In genomic region chr6:43768506-43768860, GRCh38 we compare ENCODE assay signal across 27 cellular contexts. TPM values are rescaled to one million over a fixed set of nuclear protein-coding genes. Genes with fewer than 3 reads are reported as not detected.
DNase-seq lines count a peak whose midpoint lies in the region; ATAC-seq, FAIRE-seq and TF ChIP-seq lines count a peak whose summit lies in the region.
"Had no signal": no experiment of that assay in that cellular context is flagged by ENCODE, and none has a peak within 500 bp of the region (broad histone marks: within the 10 kb centered on the region; RNA-seq: fewer than 3 reads in every experiment).

No MANE protein-coding gene starts in this region.

- H4K20me1 ChIP-seq in H1 (replicated peaks in 1 of 2; ENCODE audit: control insufficient read depth in 1 of 2, insufficient read depth in 2 of 2, low read length in 2 of 2): peaks cover 0 to under 1% of the 10 kb centered on the region in 2 experiments

- 0 out of 2 replicates have a peak, but pooled peaks cover 2% of the 10 kb centered on the region for H3K79me1 ChIP-seq in H1 (ENCODE audit: low read depth, low read length)

- H3K18ac ChIP-seq in H1 (ENCODE audit: extremely low read depth, low read length): no peak overlapping the region

- no peak overlapping the region for H3K56ac ChIP-seq in H1 (replicated peaks; ENCODE audit: insufficient read length, low read depth, low read length)

- no peak for TF ChIP-seq RAD21 in H1 (IDR thresholded peaks at IDR 0.05 in 1 of 2, conservative IDR thresholded peaks at IDR 0.05 in 1 of 2; ENCODE audit: low read depth in 2 of 2, low read length in 2 of 2)

- no peak overlapping the region for H3K4me2 ChIP-seq in H1 (ENCODE audit: insufficient read depth in 1 of 2, low read depth in 2 of 2, low read length in 2 of 2)
- H3K4me2 ChIP-seq: GM23338 had no signal

- no peak for DNase-seq in heart left ventricle
- no peak for DNase-seq in Right ventricle myocardium superior
- DNase-seq in H1 (ENCODE audit: low read depth in 1 of 2, low spot score in 2 of 2): no peak
- no peak for DNase-seq in transverse colon
- no peak for DNase-seq in urothelium cell line (ENCODE audit: low spot score)
- no peak for DNase-seq in substantia nigra (lab: John Stamatoyannopoulos, UW)
- DNase-seq in activated CD4-positive, alpha-beta T cell treated with anti-CD3 and anti-CD28 coated beads for 4 hours: no peak
- DNase-seq: activated CD4-positive, alpha-beta memory T cell treated with anti-CD3 and anti-CD28 coated beads for 36 hours; activated CD4-positive, CD25-positive, alpha-beta regulatory T cell treated with anti-CD3 and anti-CD28 coated beads, Interleukin-2, amount 50 U/mL, for 72 hours; activated naive CD4-positive, alpha-beta T cell treated with Interleukin-2 at 50 U/mL for 16 hours; activated T-cell treated with anti-CD3 and anti-CD28 coated beads, Interleukin-2, amount 50 U/mL, for 72 hours; AML-193; KG1; naive thymus-derived CD8-positive, alpha-beta T cell; NCI-H1436; NCI-H2081; NCI-H2227 treated with DMSO at 0.1 percent for 48 hours; NCI-H526; PC-3; SHP77 treated with DMSO at 0.1 percent for 48 hours; stimulated activated naive CD4-positive, alpha-beta T cell had no signal

- H3K4me3 ChIP-seq in heart left ventricle: no peak overlapping the region
- H3K4me3 ChIP-seq in H1 (ENCODE audit: extremely low read depth in 1 of 4, insufficient read depth in 2 of 4, low read depth in 3 of 4, low read length in 4 of 4): no peak overlapping the region
- H3K4me3 ChIP-seq in muscle layer of duodenum (ENCODE audit: low read depth in 1 of 2, low read length in 2 of 2): no peak overlapping the region
- H3K4me3 ChIP-seq in transverse colon: no peak overlapping the region
- H3K4me3 ChIP-seq: body of pancreas, skin epidermis, testis had no signal

- in situ Hi-C loops in transverse colon (cut with MboI; ENCODE audit: low pct_ligation_motif_present in 1 of 4, low pct_unique_long_range_greater_than_20kb in 1 of 4, low sequenced_read_pairs in 3 of 4): loop anchor here (5.0 to 25.0 kb wide), 6 partner anchors 104 to 316 kb away; no protein-coding TSS in a partner anchor

- H3K23ac ChIP-seq in H1 (ENCODE audit: insufficient read length): no peak overlapping the region

- peaks cover 9% of the 10 kb centered on the region for H3K23me2 ChIP-seq in H1 (ENCODE audit: low read depth, low read length)

- no peak overlapping the region for H2AK5ac ChIP-seq in H1 (ENCODE audit: low read depth, low read length)

- H2BK120ac ChIP-seq in H1 (replicated peaks; ENCODE audit: low read depth, low read length): no peak overlapping the region

- FAIRE-seq in H1 (lab: Jason Lieb, UNC) (no peak), urothelium cell line (lab: Jason Lieb, UNC) (no peak)
- FAIRE-seq: A204.1 had no signal

- CTCF ChIA-PET in H1 (lab: Charles Lee; ENCODE audit: partially characterized antibody): interaction anchor here (0.6 to 4.6 kb wide), 60 partner anchors 9 to 313 kb away, joined by 3 to 88 read pairs (median 4); partner anchors contain the start of genes MRPS18A and RSPH9

- TF ChIP-seq CTCF in heart left ventricle (IDR thresholded peaks at IDR 0.05) (no peak), H1 (IDR thresholded peaks at IDR 0.05; ENCODE audit: control extremely low read depth in 1 of 3, insufficient read depth in 1 of 3, low read depth in 1 of 3, low read length in 3 of 3) (no peak), transverse colon (IDR thresholded peaks at IDR 0.05) (no peak)

- no peaks in the 10 kb centered on the region for H3K9me3 ChIP-seq in heart left ventricle
- no peaks in the 10 kb centered on the region for H3K9me3 ChIP-seq in H1 (ENCODE audit: insufficient read depth in 2 of 2, low read depth in 1 of 2, low read length in 1 of 2)
- H3K9me3 ChIP-seq in muscle layer of duodenum (ENCODE audit: control insufficient read depth in 1 of 2, low read length in 2 of 2): no peaks in the 10 kb centered on the region
- no peaks in the 10 kb centered on the region for H3K9me3 ChIP-seq in transverse colon
- H3K9me3 ChIP-seq: body of pancreas, testis had no signal

- POLR2A ChIA-PET in H1 (lab: Charles Lee; ENCODE audit: partially characterized antibody): interaction anchor here (1.2 to 4.2 kb wide), 7 partner anchors 10 to 182 kb away, joined by 4 to 38 read pairs (median 14); partner anchors contain the start of gene GTPBP2

- H3K9ac ChIP-seq in H1 (replicated peaks in 1 of 4; ENCODE audit: extremely low read depth in 1 of 4, low read depth in 3 of 4, low read length in 3 of 4): no peak overlapping the region

- no peak for ATAC-seq in heart left ventricle
- ATAC-seq in Right ventricle myocardium superior (ENCODE audit: poor library complexity): no peak
- ATAC-seq: activated T-cell treated with anti-CD3 and anti-CD28 coated beads, Interleukin-2, amount 50 U/mL, for 72 hours; body of pancreas; GM23338; naive thymus-derived CD8-positive, alpha-beta T cell; PC-3 had no signal

- no peak for TF ChIP-seq EP300 in H1 (IDR thresholded peaks at IDR 0.05; ENCODE audit: borderline replicate concordance in 1 of 2, low read depth in 2 of 2, low read length in 2 of 2)
- TF ChIP-seq EP300 in transverse colon (IDR thresholded peaks at IDR 0.05; ENCODE audit: low read depth): no peak

- H4K5ac ChIP-seq in H1 (ENCODE audit: insufficient read length, low read depth, low read length): no peak overlapping the region

- H2BK20ac ChIP-seq in H1 (ENCODE audit: low read length): no peak overlapping the region

- no peak overlapping the region for H2BK15ac ChIP-seq in H1 (ENCODE audit: low read length)

- H3K4ac ChIP-seq in H1 (replicated peaks; ENCODE audit: insufficient read length, low read depth, low read length): no peak overlapping the region

- H2BK12ac ChIP-seq in H1 (ENCODE audit: low read depth, low read length): 0 out of 2 replicates have a peak overlapping the region, but pooled peaks have one; percentile 39

- no peak overlapping the region for H4K8ac ChIP-seq in H1 (ENCODE audit: extremely low read depth, insufficient read depth, low read length)

- H3K4me1 ChIP-seq in heart left ventricle (peaks cover 0 to 30% (median 20%) of the 10 kb centered on the region in 12 donors), H1 (replicated peaks in 1 of 4; ENCODE audit: control insufficient read depth in 3 of 4, insufficient read depth in 4 of 4, low read length in 3 of 4) (peaks cover 3 to 25% (median 12%) of the 10 kb centered on the region in 4 experiments), muscle layer of duodenum (ENCODE audit: control insufficient read depth in 1 of 2, insufficient read depth in 2 of 2, low read length in 2 of 2) (peaks cover 7 to 30% of the 10 kb centered on the region in 2 donors), transverse colon (peaks cover 0 to 54% (median 38%) of the 10 kb centered on the region in 4 donors)

- H3K79me2 ChIP-seq in H1 (ENCODE audit: control insufficient read depth in 1 of 2, insufficient read depth in 2 of 2, low read length in 2 of 2): peaks cover 0 to 29% of the 10 kb centered on the region in 2 experiments; a peak in 2 of 4 replicates

- 38 to 85% (median 77%) methylated on average over 1 of the region's 1 CpG for WGBS in heart left ventricle, 4 donors
- whole genome bisulfite sequencing in H1 (ENCODE audit: extremely low coverage in 1 of 2, insufficient coverage in 1 of 2, insufficient read length in 1 of 2, insufficient replicate concordance in 2 of 2, low coverage in 1 of 2, low lambda C conversion rate in 2 of 2, missing lambda C conversion rate in 1 of 2), 2 experiments: 89% methylated on average over 1 of the region's 1 CpG; no CpG with 5 or more reads in 1 of the 2 experiments
- 56% methylated on average over 1 of the region's 1 CpG; no CpG with 5 or more reads in 1 of the 2 donors for WGBS in transverse colon (ENCODE audit: low coverage in 1 of 2), 2 donors

- peak overlapping the region in 8 of 12 donors; percentile 89 to 99 (median 96) for H3K27ac ChIP-seq in heart left ventricle
- no peak overlapping the region for H3K27ac ChIP-seq in H1 (ENCODE audit: low read depth, low read length)
- H3K27ac ChIP-seq in muscle layer of duodenum (ENCODE audit: low read length): peak overlapping the region; percentile 16
- peak overlapping the region in 3 of 4 donors; percentile 71 to 99 (median 96) for H3K27ac ChIP-seq in transverse colon
- no peak overlapping the region for H3K27ac ChIP-seq in substantia nigra (ENCODE audit: low read depth, low read length, poor library complexity, severe bottlenecking)

- H3K14ac ChIP-seq in H1 (ENCODE audit: insufficient read length): no peak overlapping the region

- H3K27me3 ChIP-seq in heart left ventricle (no peaks in the 10 kb centered on the region), H1 (replicated peaks in 1 of 4; ENCODE audit: control insufficient read depth in 3 of 4, extremely low read depth in 1 of 4, insufficient read depth in 3 of 4, low read length in 3 of 4) (peaks cover 0 to 7% (median 0%) of the 10 kb centered on the region in 4 experiments; a peak in 1 of 7 replicates), muscle layer of duodenum (ENCODE audit: low read depth, low read length) (no peaks in the 10 kb centered on the region), transverse colon (no peaks in the 10 kb centered on the region)
- H3K27me3 ChIP-seq: body of pancreas, testis had no signal

- intact Hi-C loops in heart left ventricle (cut with DNase I): loop anchor here in 8 of 10 donors (2.0 to 10.0 kb wide), 7 partner anchors 46 to 310 kb away; no protein-coding TSS in a partner anchor
- intact Hi-C loops in Right ventricle myocardium superior (cut with DNase I): loop anchor here (2.0 to 5.0 kb wide), 2 partner anchors 41 to 306 kb away; no protein-coding TSS in a partner anchor
- intact Hi-C loops in transverse colon (cut with DNase I; ENCODE audit: low total_unique reads): loop anchor here (5.0 kb wide), 1 partner anchor 384 kb away; no protein-coding TSS in a partner anchor

- no peak for TF ChIP-seq POLR2A in heart left ventricle (IDR thresholded peaks at IDR 0.05)
- TF ChIP-seq POLR2A in H1 (IDR thresholded peaks at IDR 0.05; ENCODE audit: control extremely low read depth in 1 of 2, low read depth in 2 of 2, low read length in 2 of 2): no peak
- TF ChIP-seq POLR2A in transverse colon (IDR thresholded peaks at IDR 0.05): no peak

- H3K36me3 ChIP-seq in heart left ventricle (no peaks in the 10 kb centered on the region), H1 (ENCODE audit: control insufficient read depth in 2 of 4, insufficient read depth in 4 of 4, low read length in 3 of 4) (no peaks in the 10 kb centered on the region), muscle layer of duodenum (ENCODE audit: control insufficient read depth in 1 of 2, insufficient read depth in 2 of 2, low read length in 2 of 2) (no peaks in the 10 kb centered on the region), transverse colon (no peaks in the 10 kb centered on the region)

- no peak overlapping the region for H2AFZ ChIP-seq in H1 (ENCODE audit: low read length)
- H2AFZ ChIP-seq: GM23338 had no signal

- H2BK5ac ChIP-seq in H1 (ENCODE audit: low read depth, low read length): no peak overlapping the region

- H4K91ac ChIP-seq in H1 (replicated peaks; ENCODE audit: insufficient read length, low read length): no peak overlapping the region

RNA-seq across cellular contexts. Expression of gene VEGFA, which starts 1.5 kb away (rescaled TPM):
- 100 to 1,000 TPM in 7 of 9 donors, 10 to 100 TPM in 2; 83.0 to 238 (median 171) TPM for total RNA-seq in heart left ventricle
- 100 to 1,000 TPM; 139 to 254 TPM for polyA plus RNA-seq in heart left ventricle
- total RNA-seq in Right ventricle myocardium superior: 230 TPM
- total RNA-seq in H1 (2021; fragmentation: NEBNext Ultra II Directional; extraction: Animal tissue kit (Norgen Biotek cat#: 25700)): 40.7 and 42.2 TPM in 2 replicates
- polyA plus RNA-seq in H1 (2011; rRNA removed): 58.5 and 78.3 TPM in 2 replicates
- polyA plus RNA-seq in H1 (2011; cell fraction: cytosol; rRNA removed): 91.7 TPM
- polyA plus RNA-seq in H1 (2011; cell fraction: nucleus; rRNA removed): 197 TPM
- polyA plus RNA-seq in H1 (2012, experiment 1 of 2): 39.9 to 45.4 TPM (median 43.0 TPM) in 4 replicates
- 28.1 TPM for polyA plus RNA-seq in H1 (2012, experiment 2 of 2)
- polyA plus RNA-seq in H1 (2013, experiment 1 of 2): 33.6 TPM
- polyA plus RNA-seq in H1 (2013, experiment 2 of 2): 37.0 TPM
- polyA minus RNA-seq in H1 (2011; rRNA and poly(A)+ RNA removed): 167 and 198 TPM in 2 replicates
- 42.9 TPM for polyA minus RNA-seq in H1 (2011; cell fraction: cytosol; rRNA and poly(A)+ RNA removed)
- 91.6 TPM for polyA minus RNA-seq in H1 (2011; cell fraction: nucleus; rRNA and poly(A)+ RNA removed)
- total RNA-seq in transverse colon: 100 to 1,000 TPM; 131 to 608 (median 203) TPM
- polyA plus RNA-seq: naive thymus-derived CD8-positive, alpha-beta T cell had no signal

Comparison
In these comparisons a context has a peak if more than half of its experiments do, and no peak if none do; other contexts are left out.
1. H3K27ac ChIP-seq: peak in heart left ventricle (8 of 12), muscle layer of duodenum (single experiment) and transverse colon (3 of 4); none in H1 (single experiment) and substantia nigra (single experiment).